ENCODE assay signal across 1 cellular context in genomic region chr5:37111426-37112382, GRCh38.
TF ChIP-seq lines count a peak whose summit lies in the region.

No MANE protein-coding gene starts in this region.

TF ChIP-seq in GM12878, 131 proteins besides CTCF, POLR2A, EP300 and RAD21 (continued from another document):
- TF ChIP-seq PRDM15 (CRISPR knock-in tag; IDR thresholded peaks at IDR 0.05), result no peak
- peak; percentile 9; the same call in 1 of the 2 replicates for TF ChIP-seq RAD51 (IDR thresholded peaks at IDR 0.05)
- peak; percentile 70; the same call in 1 of the 2 replicates for TF ChIP-seq ZNF217 (IDR thresholded peaks at IDR 0.05)
- TF ChIP-seq NFYA (IDR thresholded peaks at IDR 0.05; ENCODE audit: borderline replicate concordance, low read depth, low read length), result no peak
- no peak for TF ChIP-seq GABPA (IDR thresholded peaks at IDR 0.05; ENCODE audit: low read depth)
- no peak for TF ChIP-seq ZNF622 (IDR thresholded peaks at IDR 0.05)
- peak; percentile 72 for TF ChIP-seq SKIL (IDR thresholded peaks at IDR 0.05; ENCODE audit: low read depth, poor library complexity, severe bottlenecking)
- peak; percentile 89; the same call in 1 of the 2 replicates for TF ChIP-seq MTA3 (IDR thresholded peaks at IDR 0.05; ENCODE audit: borderline replicate concordance, low read length)
- no peak; a peak in 1 of 4 replicates for TF ChIP-seq ETV6 (conservative IDR thresholded peaks at IDR 0.05 in 1 of 2, IDR thresholded peaks at IDR 0.05 in 1 of 2; ENCODE audit: borderline replicate concordance in 1 of 2, low read depth in 1 of 2)
- TF ChIP-seq EED (IDR thresholded peaks at IDR 0.05; ENCODE audit: low read depth), result peak; percentile 91
- peak; percentile 41; the same call in 1 of the 2 replicates for TF ChIP-seq BMI1 (IDR thresholded peaks at IDR 0.05; ENCODE audit: borderline replicate concordance)
- TF ChIP-seq PAX8 (IDR thresholded peaks at IDR 0.05), result no peak
- TF ChIP-seq MLLT1 (IDR thresholded peaks at IDR 0.05), result peak; percentile 79
- no peak for TF ChIP-seq POLR2AphosphoS2 (IDR thresholded peaks at IDR 0.05; ENCODE audit: low read depth, low read length)
- TF ChIP-seq IKZF1 (conservative IDR thresholded peaks at IDR 0.05), result peak; percentile 84
- TF ChIP-seq MTA2 (IDR thresholded peaks at IDR 0.05; ENCODE audit: low read depth), result peak; percentile 75
- 0 out of 2 replicates have a peak, but pooled peaks have one; percentile 45 for TF ChIP-seq TCF12 (IDR thresholded peaks at IDR 0.05; ENCODE audit: low read depth, low read length)
- TF ChIP-seq CREB1 (IDR thresholded peaks at IDR 0.05; ENCODE audit: low read depth), result peak; percentile 34; the same call in 1 of the 2 replicates
- no peak for TF ChIP-seq HSF1 (IDR thresholded peaks at IDR 0.05; ENCODE audit: low read depth, low read length)
- peak; percentile 83 for TF ChIP-seq RELB (IDR thresholded peaks at IDR 0.05; ENCODE audit: low read depth)
- TF ChIP-seq E2F8 (IDR thresholded peaks at IDR 0.05; ENCODE audit: low read depth, partially characterized antibody), result peak; percentile 33
- peak; percentile 89 to 92 for TF ChIP-seq IKZF2 (IDR thresholded peaks at IDR 0.05)
- TF ChIP-seq BACH1 (IDR thresholded peaks at IDR 0.05; ENCODE audit: borderline replicate concordance), result peak; percentile 53; the same call in 1 of the 2 replicates
- TF ChIP-seq TCF7 (IDR thresholded peaks at IDR 0.05; ENCODE audit: borderline replicate concordance), result peak; percentile 94
- TF ChIP-seq ZBTB11 (CRISPR knock-in tag; IDR thresholded peaks at IDR 0.05), result no peak
- TF ChIP-seq FOXM1 (IDR thresholded peaks at IDR 0.05; ENCODE audit: low read depth, low read length), result peak; percentile 74; the same call in 1 of the 2 replicates
- TF ChIP-seq JUND (IDR thresholded peaks at IDR 0.05; ENCODE audit: low read depth, low read length), result peak; percentile 71; the same call in 1 of the 2 replicates
- TF ChIP-seq BHLHE40 (IDR thresholded peaks at IDR 0.05; ENCODE audit: borderline replicate concordance in 1 of 2, low read depth in 2 of 2, low read length in 1 of 2), result peak in 1 of 2 experiments; percentile 17; a peak in 1 of 4 replicates
- peak; percentile 44 to 74; a peak in 2 of 4 replicates for TF ChIP-seq CEBPB (IDR thresholded peaks at IDR 0.05; ENCODE audit: borderline replicate concordance in 1 of 2, low read depth in 2 of 2, low read length in 2 of 2)
- peak; percentile 64; the same call in 1 of the 2 replicates for TF ChIP-seq ASH2L (IDR thresholded peaks at IDR 0.05; ENCODE audit: borderline replicate concordance, low read depth)
- TF ChIP-seq BCL11A (IDR thresholded peaks at IDR 0.05; ENCODE audit: low read depth, low read length), result peak; percentile 84
- TF ChIP-seq ATF7 (IDR thresholded peaks at IDR 0.05; ENCODE audit: low read depth), result peak; percentile 65
- TF ChIP-seq POU2F2 (IDR thresholded peaks at IDR 0.05; ENCODE audit: borderline replicate concordance, low read depth, low read length), result no peak
- peak; percentile 43; the same call in 1 of the 2 replicates for TF ChIP-seq PAX5 (IDR thresholded peaks at IDR 0.05; ENCODE audit: borderline replicate concordance, low read depth, low read length)
- peak; percentile 52; the same call in 1 of the 2 replicates for TF ChIP-seq NBN (IDR thresholded peaks at IDR 0.05)
- TF ChIP-seq DPF2 (IDR thresholded peaks at IDR 0.05), result peak; percentile 79
- TF ChIP-seq ZNF207 (IDR thresholded peaks at IDR 0.05; ENCODE audit: borderline replicate concordance), result no peak
- TF ChIP-seq PML (IDR thresholded peaks at IDR 0.05; ENCODE audit: low read length), result no peak
- TF ChIP-seq CBFB (IDR thresholded peaks at IDR 0.05; ENCODE audit: low read depth), result peak; percentile 89
- TF ChIP-seq STAT1 (conservative IDR thresholded peaks at IDR 0.05), result no peak
- TF ChIP-seq WRNIP1 (IDR thresholded peaks at IDR 0.05; ENCODE audit: borderline replicate concordance, low read depth, low read length), result no peak
